ENCODE assay signal across 15 cellular contexts in the genomic region with DNA sequence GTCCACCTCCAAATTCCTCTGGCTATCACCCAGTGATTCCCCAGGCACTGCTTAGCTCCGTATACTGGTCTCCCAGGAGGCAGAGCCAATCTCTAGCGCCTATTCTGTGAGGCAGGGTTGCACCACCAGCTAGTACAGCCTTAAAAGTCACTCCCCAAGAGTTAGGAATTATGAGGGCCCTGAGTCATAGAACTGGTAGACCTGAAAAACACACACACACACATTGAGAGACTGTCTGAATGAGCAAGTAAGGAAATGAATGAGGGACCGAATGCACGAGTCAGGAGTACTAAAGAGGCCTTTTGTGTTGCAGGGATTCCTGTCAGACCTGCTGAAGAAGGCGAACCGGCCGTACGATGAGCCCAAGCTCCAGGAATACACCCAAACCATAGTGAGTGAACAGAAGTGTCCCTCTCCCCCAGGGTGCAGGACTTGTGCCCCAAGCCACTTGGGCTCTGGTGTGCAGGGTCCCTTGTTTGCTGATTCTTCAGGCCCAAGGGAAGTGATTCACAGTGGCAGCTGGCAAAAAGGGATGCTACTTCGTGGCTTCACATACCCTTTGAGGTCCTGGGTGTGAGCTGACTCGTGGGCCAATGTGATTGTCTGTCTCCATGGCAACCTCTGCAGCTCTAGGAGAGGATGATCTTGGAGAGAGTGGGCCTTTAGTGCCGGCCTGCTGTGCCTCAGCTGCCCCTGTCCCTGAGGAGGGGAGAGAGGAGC. TPM values are rescaled to one million over a fixed set of nuclear protein-coding genes. Genes with fewer than 3 reads are reported as not detected.
DNase-seq lines count a peak whose midpoint lies in the region; ATAC-seq and TF ChIP-seq lines count a peak whose summit lies in the region.
"Had no signal": no experiment of that assay in that cellular context is flagged by ENCODE, and none has a peak within 500 bp of the region (broad histone marks: within the 10 kb centered on the region; RNA-seq: fewer than 3 reads in every experiment).

No MANE protein-coding gene starts in this region.

- no CpG with 5 or more reads among the region's 11 CpGs for WGBS in IMR-90 (ENCODE audit: extremely low coverage in 2 of 2, insufficient read length in 1 of 2), 2 experiments

- H3F3A ChIP-seq in neural progenitor cell (ENCODE audit: low read depth), result peaks cover 19% of the 10 kb centered on the region

- H3K4me3 ChIP-seq in IMR-90 (ENCODE audit: insufficient read depth, low read depth, low read length), result no peak overlapping the region
- no peak overlapping the region for H3K4me3 ChIP-seq in choroid plexus epithelial cell (ENCODE audit: low read depth, low read length)
- no peak overlapping the region for H3K4me3 ChIP-seq in neural progenitor cell
- H3K4me3 ChIP-seq: gastrocnemius medialis had no signal

- no peaks in the 10 kb centered on the region for H3K79me2 ChIP-seq in neural progenitor cell (ENCODE audit: low read depth)

- no peak overlapping the region for H2BK5ac ChIP-seq in IMR-90 (ENCODE audit: low read depth, low read length, poor library complexity, severe bottlenecking)

- no peak for TF ChIP-seq POLR2A in IMR-90 (IDR thresholded peaks at IDR 0.05; ENCODE audit: low read depth, low read length)

- peaks cover 3% of the 10 kb centered on the region for H3K27me3 ChIP-seq in IMR-90 (ENCODE audit: control insufficient read depth, insufficient read depth, low read length)
- no peaks in the 10 kb centered on the region for H3K27me3 ChIP-seq in neural progenitor cell

- H4K91ac ChIP-seq in IMR-90 (ENCODE audit: insufficient read depth, low read depth, low read length), result no peak overlapping the region

- H3K27ac ChIP-seq in IMR-90 (ENCODE audit: insufficient read depth, low read length) (no peak overlapping the region), neural progenitor cell (no peak overlapping the region)
- H3K27ac ChIP-seq: gastrocnemius medialis, RWPE1 had no signal

- H3K27me3 Mint-ChIP-seq in neural progenitor cell (ENCODE audit: insufficient read depth, low read depth), result peaks cover 13% of the 10 kb centered on the region

- ATAC-seq in IMR-90 (ENCODE audit: low read depth), result no peak; the same call in 1 of the 2 replicates
- ATAC-seq: gastrocnemius medialis had no signal

- POLR2A ChIA-PET in IMR-90 (lab: Charles Lee; ENCODE audit: unreplicated experiment), result no interaction called here

- no peak overlapping the region for H3K56ac ChIP-seq in IMR-90 (ENCODE audit: extremely low read depth, insufficient read depth, low read length)

- H3K4me1 ChIP-seq in IMR-90 (ENCODE audit: control insufficient read depth, insufficient read depth, low read length) (no peaks in the 10 kb centered on the region), neural progenitor cell (peaks cover 33% of the 10 kb centered on the region)
- H3K4me1 ChIP-seq: gastrocnemius medialis had no signal

- H3K79me1 ChIP-seq in IMR-90 (ENCODE audit: low read depth in 1 of 2, low read length in 2 of 2), result no peaks in the 10 kb centered on the region

- H3K4me3 Mint-ChIP-seq in neural progenitor cell, result no peak overlapping the region
- H3K4me3 Mint-ChIP-seq: brain; stimulated activated naive CD8-positive, alpha-beta T cell treated with anti-CD3 and anti-CD28 coated beads, Interleukin-15, Interleukin-2, amounts not matched to agents 100 ng/mL and 50 ng/mL, for 24 hours had no signal

- H2AK9ac ChIP-seq in IMR-90 (replicated peaks; ENCODE audit: low read depth, low read length, poor library complexity), result no peak overlapping the region

- TF ChIP-seq RAD21 in IMR-90 (IDR thresholded peaks at IDR 0.05; ENCODE audit: low read length), result no peak

- H3K18ac ChIP-seq in IMR-90 (ENCODE audit: low read depth, low read length), result no peak overlapping the region

- H3K27ac Mint-ChIP-seq in neural progenitor cell, result no peak overlapping the region
- H3K27ac Mint-ChIP-seq: stimulated activated naive CD8-positive, alpha-beta T cell treated with anti-CD3 and anti-CD28 coated beads, Interleukin-15, Interleukin-2, amounts not matched to agents 100 ng/mL and 50 ng/mL, for 24 hours had no signal

- H4K20me1 ChIP-seq in IMR-90 (ENCODE audit: insufficient read depth, low read length) (no peaks in the 10 kb centered on the region), neural progenitor cell (ENCODE audit: low read depth) (no peaks in the 10 kb centered on the region)

- no peaks in the 10 kb centered on the region for H3K36me3 ChIP-seq in IMR-90 (ENCODE audit: control insufficient read depth, insufficient read depth, low read length)
- H3K36me3 ChIP-seq in neural progenitor cell, result no peaks in the 10 kb centered on the region
- H3K36me3 ChIP-seq: gastrocnemius medialis had no signal

- no TSS peak for BruUV-seq in IMR-90 (replicated peaks; lab: Mats Ljungman, UMichigan)

- H4K8ac ChIP-seq in IMR-90 (ENCODE audit: low read depth in 2 of 2, low read length in 2 of 2), result no peak overlapping the region

- H3K9me1 ChIP-seq in IMR-90 (ENCODE audit: insufficient read depth, low read length), result 0 out of 2 replicates have a peak, but pooled peaks cover 3% of the 10 kb centered on the region

- H3K4me1 Mint-ChIP-seq in neural progenitor cell, result peaks cover 24% of the 10 kb centered on the region

- intact Hi-C loops in IMR-90 (cut with micrococcal nuclease), result no loop called here

- H3K9me3 Mint-ChIP-seq in neural progenitor cell, result no peaks in the 10 kb centered on the region
- H3K9me3 Mint-ChIP-seq: brain; stimulated activated naive CD8-positive, alpha-beta T cell treated with anti-CD3 and anti-CD28 coated beads, Interleukin-15, Interleukin-2, amounts not matched to agents 100 ng/mL and 50 ng/mL, for 24 hours had no signal

- in situ Hi-C loops in IMR-90 (cut with MboI; ENCODE audit: low sequenced_read_pairs), result no loop called here

- no peak for TF ChIP-seq CTCF in IMR-90 (conservative IDR thresholded peaks at IDR 0.05; ENCODE audit: low read depth, low read length)
- TF ChIP-seq CTCF in choroid plexus epithelial cell (conservative IDR thresholded peaks at IDR 0.05; ENCODE audit: low read depth, low read length), result no peak
- no peak for TF ChIP-seq CTCF in neural progenitor cell (IDR thresholded peaks at IDR 0.05)

- H3K9me3 ChIP-seq in IMR-90 (ENCODE audit: control insufficient read depth, insufficient read depth, low read length) (no peaks in the 10 kb centered on the region), neural progenitor cell (ENCODE audit: low read depth) (no peaks in the 10 kb centered on the region)
- H3K9me3 ChIP-seq: gastrocnemius medialis had no signal

- no peak overlapping the region for H3K4ac ChIP-seq in IMR-90 (ENCODE audit: low read depth, low read length)

- no peak overlapping the region for H2AK5ac ChIP-seq in IMR-90 (ENCODE audit: low read depth, low read length)

- no peak overlapping the region for H2BK15ac ChIP-seq in IMR-90 (ENCODE audit: low read depth, low read length)

- H2BK20ac ChIP-seq in IMR-90 (ENCODE audit: low read depth, low read length), result no peak overlapping the region

- H3K9ac ChIP-seq in IMR-90 (ENCODE audit: low read depth, low read length) (no peak overlapping the region), neural progenitor cell (no peak overlapping the region)

- H2BK120ac ChIP-seq in IMR-90 (ENCODE audit: low read depth, low read length), result no peak overlapping the region

- no peak overlapping the region for H3K4me2 ChIP-seq in IMR-90 (ENCODE audit: low read depth, low read length)
- H3K4me2 ChIP-seq in neural progenitor cell, result no peak overlapping the region

- peak; percentile 39 for DNase-seq in NCI-H748 (lab: John Stamatoyannopoulos, UW; ENCODE audit: unreplicated experiment)
- no peak for DNase-seq in NCI-H748 treated with DMSO at 0.1 percent for 48 hours (lab: John Stamatoyannopoulos, UW)
- peak; percentile 5 for DNase-seq in IMR-90
- DNase-seq in choroid plexus epithelial cell (ENCODE audit: low read depth), result peak; percentile 24
- peak; percentile 43 for DNase-seq in neural progenitor cell (ENCODE audit: low spot score)
- DNase-seq in NCI-H2107 treated with DMSO at 0.1 percent for 48 hours (lab: John Stamatoyannopoulos, UW; ENCODE audit: unreplicated experiment), result no peak
- DNase-seq in NCI-H2171 treated with DMSO at 0.1 percent for 48 hours (lab: John Stamatoyannopoulos, UW), result no peak
- DNase-seq in GF-D8 (lab: John Stamatoyannopoulos, UW), result no peak
- DNase-seq: activated CD4-positive, alpha-beta T cell treated with anti-CD3 and anti-CD28 coated beads for 4 hours; gastrocnemius medialis; midbrain; MM.1S had no signal

- CTCF ChIA-PET in IMR-90 (lab: Yijun Ruan, JAX), result no interaction called here

- H3K23ac ChIP-seq in IMR-90 (ENCODE audit: low read depth, low read length), result no peak overlapping the region

- H2AFZ ChIP-seq in IMR-90 (replicated peaks; ENCODE audit: low read length, poor library complexity), result no peak overlapping the region
- H2AFZ ChIP-seq in neural progenitor cell (replicated peaks), result no peak overlapping the region

- H3K14ac ChIP-seq in IMR-90 (replicated peaks; ENCODE audit: low read depth, low read length), result no peak overlapping the region

- no peaks in the 10 kb centered on the region for H3K36me3 Mint-ChIP-seq in neural progenitor cell
- H3K36me3 Mint-ChIP-seq: brain had no signal

- H4K5ac ChIP-seq in IMR-90 (ENCODE audit: low read depth, low read length), result no peak overlapping the region

- dilution Hi-C loops in IMR-90 (cut with HindIII; ENCODE audit: low sequenced_read_pairs, unreplicated experiment), result no loop called here

TF ChIP-seq in IMR-90, 13 proteins besides CTCF, POLR2A, EP300 and RAD21:
- TF ChIP-seq MXI1 (IDR thresholded peaks at IDR 0.05; ENCODE audit: borderline replicate concordance, low read depth, low read length), result no peak

RNA-seq across cellular contexts. Expression of a gene that starts 24.7 kb away (rescaled TPM):
- total RNA-seq in IMR-90 (2012; rRNA removed) (0.18 TPM in 1 of 2 replicates, not detected in the other), neural progenitor cell (ENCODE audit: low replicate concordance) (0.62 TPM in 1 of 2 replicates, not detected in the other)
- 0.24 and 0.32 TPM in 2 replicates for polyA plus RNA-seq in IMR-90 (2012; rRNA removed)
- polyA plus RNA-seq in IMR-90 (2012; cell fraction: cytosol; rRNA removed), result 0.04 and 0.09 TPM in 2 replicates
- not detected in 2 replicates for polyA plus RNA-seq in IMR-90 (2012; cell fraction: nucleus; rRNA removed; ENCODE audit: low replicate concordance)

RNA-seq across cellular contexts. Expression of a gene that starts 58.6 kb away (rescaled TPM):
- total RNA-seq in IMR-90 (2012; rRNA removed) (not detected in 2 replicates), neural progenitor cell (ENCODE audit: low replicate concordance) (not detected in 2 replicates)
- not detected in 2 replicates for polyA plus RNA-seq in IMR-90 (2012; rRNA removed)
- not detected in 2 replicates for polyA plus RNA-seq in IMR-90 (2012; cell fraction: cytosol; rRNA removed)
- polyA plus RNA-seq in IMR-90 (2012; cell fraction: nucleus; rRNA removed; ENCODE audit: low replicate concordance), result 0.03 TPM in 1 of 2 replicates, not detected in the other
- total RNA-seq: gastrocnemius medialis had no signal

Comparison
In these comparisons a context has a peak if more than half of its experiments do, and no peak if none do; other contexts are left out.
1. DNase-seq: peak in NCI-H748 (single experiment), IMR-90 (single experiment), choroid plexus epithelial cell (single experiment) and neural progenitor cell (single experiment); none in NCI-H748 treated with DMSO at 0.1 percent for 48 hours (single experiment), NCI-H2107 treated with DMSO at 0.1 percent for 48 hours (single experiment), NCI-H2171 treated with DMSO at 0.1 percent for 48 hours (single experiment) and GF-D8 (single experiment).